In the genomic region with DNA sequence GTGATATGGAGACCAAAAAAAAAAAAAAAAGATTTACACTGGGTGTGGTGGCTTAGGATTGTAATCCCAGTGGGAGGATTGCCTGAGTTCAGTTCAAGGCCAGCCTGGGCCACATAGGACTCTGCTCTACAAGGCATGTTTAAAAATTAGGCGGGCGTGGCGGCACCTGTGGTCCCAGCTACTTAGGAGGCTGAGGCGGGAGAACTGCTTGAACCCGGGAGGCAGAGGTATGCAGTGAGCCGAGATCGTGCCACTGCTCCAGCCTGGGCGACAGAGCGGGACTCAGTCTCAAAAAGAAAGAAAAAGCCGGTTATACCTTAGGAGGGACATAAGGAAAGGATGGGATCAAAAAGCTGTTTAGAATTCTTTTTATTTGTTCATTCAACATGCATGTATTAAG, we compare ENCODE assay signal across 9 cellular contexts. TPM values are rescaled to one million over a fixed set of nuclear protein-coding genes. Genes with fewer than 3 reads are reported as not detected.
DNase-seq lines count a peak whose midpoint lies in the region; ATAC-seq and TF ChIP-seq lines count a peak whose summit lies in the region.
"Had no signal": no experiment of that assay in that cellular context is flagged by ENCODE, and none has a peak within 500 bp of the region (broad histone marks: within the 10 kb centered on the region; RNA-seq: fewer than 3 reads in every experiment).

No MANE protein-coding gene starts in this region.

- H3K9me3 ChIP-seq in thymus (ENCODE audit: control insufficient read depth) = no peaks in the 10 kb centered on the region

- peak overlapping the region; percentile 70 for H3K4me3 Mint-ChIP-seq in activated CD8-positive, alpha-beta memory T cell treated with anti-CD3 and anti-CD28 coated beads, Interleukin-2, amount 10 ng/mL, durations not matched to agents 7 days and 5 days
- H3K4me3 Mint-ChIP-seq in activated naive CD8-positive, alpha-beta T cell treated with anti-CD3 and anti-CD28 coated beads for 36 hours = peak overlapping the region; percentile 69

- peak overlapping the region; percentile 65 for H3K4me3 ChIP-seq in thymus (ENCODE audit: low read length)

- DNase-seq in activated CD8-positive, alpha-beta memory T cell treated with anti-CD3 and anti-CD28 coated beads, Interleukin-2, amount 10 ng/mL, durations not matched to agents 7 days and 5 days = no peak
- no peak for DNase-seq in activated CD8-positive, alpha-beta memory T cell treated with anti-CD3 and anti-CD28 coated beads for 24 hours
- DNase-seq in activated naive CD8-positive, alpha-beta T cell treated with anti-CD3 and anti-CD28 coated beads for 36 hours = no peak
- DNase-seq in left colon (peak in 1 of 2 donors; percentile 15), NCI-H1930 (lab: John Stamatoyannopoulos, UW) (no peak), GM10248 (ENCODE audit: extremely low spot score) (no peak), HCEC 1CT (no peak)
- DNase-seq: SHP77 had no signal

- H3K36me3 Mint-ChIP-seq in activated CD8-positive, alpha-beta memory T cell treated with anti-CD3 and anti-CD28 coated beads, Interleukin-2, amount 10 ng/mL, durations not matched to agents 7 days and 5 days = peaks cover 7% of the 10 kb centered on the region
- peaks cover 12% of the 10 kb centered on the region for H3K36me3 Mint-ChIP-seq in activated naive CD8-positive, alpha-beta T cell treated with anti-CD3 and anti-CD28 coated beads for 36 hours

- peaks cover 6% of the 10 kb centered on the region for H3K4me1 ChIP-seq in thymus (ENCODE audit: control insufficient read depth, insufficient read depth, low read length)

- peak overlapping the region; percentile 61 for H3K27ac Mint-ChIP-seq in activated CD8-positive, alpha-beta memory T cell treated with anti-CD3 and anti-CD28 coated beads, Interleukin-2, amount 10 ng/mL, durations not matched to agents 7 days and 5 days
- H3K27ac Mint-ChIP-seq in activated naive CD8-positive, alpha-beta T cell treated with anti-CD3 and anti-CD28 coated beads for 36 hours = peak overlapping the region; percentile 48

- TF ChIP-seq CTCF in GM10248 (IDR thresholded peaks at IDR 0.05; ENCODE audit: control extremely low read depth, extremely low read depth, low read depth, missing control alignments) = no peak

- CTCF ChIA-PET in activated CD8-positive, alpha-beta memory T cell treated with anti-CD3 and anti-CD28 coated beads, Interleukin-2, amount 10 ng/mL, durations not matched to agents 7 days and 5 days (lab: Charles Lee) = interaction anchor here (1.0 to 2.4 kb wide), 5 partner anchors 11 to 243 kb away, joined by 3 to 12 read pairs (median 4); no protein-coding TSS in a partner anchor
- CTCF ChIA-PET in GM10248 (lab: Yijun Ruan, JAX) = interaction anchor here (0.7 to 4.7 kb wide), 3 partner anchors 10 to 16 kb away, joined by 3 to 28 read pairs (median 5); no protein-coding TSS in a partner anchor

- POLR2A ChIA-PET in GM10248 (lab: Yijun Ruan, JAX) = no interaction called here

- H3K27me3 Mint-ChIP-seq in activated CD8-positive, alpha-beta memory T cell treated with anti-CD3 and anti-CD28 coated beads, Interleukin-2, amount 10 ng/mL, durations not matched to agents 7 days and 5 days = peaks cover 3% of the 10 kb centered on the region
- peaks cover 7% of the 10 kb centered on the region for H3K27me3 Mint-ChIP-seq in activated naive CD8-positive, alpha-beta T cell treated with anti-CD3 and anti-CD28 coated beads for 36 hours

- H3K36me3 ChIP-seq in thymus (ENCODE audit: control insufficient read depth, insufficient read depth) = no peaks in the 10 kb centered on the region

- intact Hi-C loops in left colon (cut with DNase I, micrococcal nuclease) = no loop called here

- 78% methylated on average over 10 of the region's 10 CpGs for WGBS in thymus

- no peak overlapping the region for H3K27ac ChIP-seq in thymus (ENCODE audit: low read depth)

- H3K27me3 ChIP-seq in thymus (ENCODE audit: control insufficient read depth, insufficient read depth) = no peaks in the 10 kb centered on the region

- H3K4me1 Mint-ChIP-seq in activated CD8-positive, alpha-beta memory T cell treated with anti-CD3 and anti-CD28 coated beads, Interleukin-2, amount 10 ng/mL, durations not matched to agents 7 days and 5 days = peaks cover 17% of the 10 kb centered on the region
- H3K4me1 Mint-ChIP-seq in activated naive CD8-positive, alpha-beta T cell treated with anti-CD3 and anti-CD28 coated beads for 36 hours = peaks cover 11% of the 10 kb centered on the region

- no peaks in the 10 kb centered on the region for H3K9me3 Mint-ChIP-seq in activated CD8-positive, alpha-beta memory T cell treated with anti-CD3 and anti-CD28 coated beads, Interleukin-2, amount 10 ng/mL, durations not matched to agents 7 days and 5 days (ENCODE audit: low read depth)
- H3K9me3 Mint-ChIP-seq in activated naive CD8-positive, alpha-beta T cell treated with anti-CD3 and anti-CD28 coated beads for 36 hours = peaks cover 3% of the 10 kb centered on the region

- ATAC-seq in activated CD8-positive, alpha-beta memory T cell treated with anti-CD3 and anti-CD28 coated beads, Interleukin-2, amount 10 ng/mL, durations not matched to agents 7 days and 5 days = no peak
- ATAC-seq in left colon = peak; percentile 45

RNA-seq across cellular contexts. Expression of a gene that starts 0.7 kb away (rescaled TPM):
- total RNA-seq in activated CD8-positive, alpha-beta memory T cell treated with anti-CD3 and anti-CD28 coated beads, Interleukin-2, amount 10 ng/mL, durations not matched to agents 7 days and 5 days = 1 to 10 TPM; 1.6 TPM
- under 1 TPM; 0.40 to 0.85 TPM for total RNA-seq in activated naive CD8-positive, alpha-beta T cell treated with anti-CD3 and anti-CD28 coated beads for 36 hours
- 1 to 10 TPM; 1.5 to 1.6 TPM for total RNA-seq in left colon
- 0.21 TPM for polyA plus RNA-seq in thymus

RNA-seq across cellular contexts. Expression of a gene that starts 58.3 kb away (rescaled TPM):
- total RNA-seq in activated CD8-positive, alpha-beta memory T cell treated with anti-CD3 and anti-CD28 coated beads, Interleukin-2, amount 10 ng/mL, durations not matched to agents 7 days and 5 days = 100 to 1,000 TPM; 153 to 218 TPM
- total RNA-seq in activated naive CD8-positive, alpha-beta T cell treated with anti-CD3 and anti-CD28 coated beads for 36 hours = 100 to 1,000 TPM; 229 to 232 TPM
- 100 to 1,000 TPM; 283 to 395 TPM for total RNA-seq in left colon
- 153 TPM for polyA plus RNA-seq in thymus
